Comparison of ENCODE assay signal across 32 cellular contexts in the genomic region with DNA sequence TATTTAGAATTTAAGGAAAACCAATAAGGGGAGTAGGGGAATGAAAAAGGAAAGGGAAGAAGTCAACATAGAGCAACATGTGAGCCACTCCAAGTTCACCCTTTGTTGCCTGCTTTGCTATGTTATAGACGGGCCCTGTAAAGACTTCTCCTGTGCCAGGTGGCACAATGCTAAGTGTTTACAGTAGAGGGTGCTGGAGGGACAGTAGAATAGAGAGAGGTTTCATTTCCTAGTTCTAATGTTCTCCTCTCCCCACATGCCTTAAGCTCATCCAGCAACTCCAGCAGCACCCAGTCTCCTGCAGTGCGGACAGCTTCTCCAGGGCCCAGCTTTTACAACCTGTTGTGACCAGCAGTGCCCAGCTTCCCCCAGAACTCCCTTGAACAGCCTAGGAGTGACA.
A peak's percentile ranks its signal among the peaks of the same experiment; 100 is the strongest.
DNase-seq lines count a peak whose midpoint lies in the region; ATAC-seq, FAIRE-seq and TF ChIP-seq lines count a peak whose summit lies in the region.
"Had no signal": no experiment of that assay in that cellular context is flagged by ENCODE, and none has a peak within 500 bp of the region (broad histone marks: within the 10 kb centered on the region; RNA-seq: fewer than 3 reads in every experiment).

No MANE protein-coding gene starts in this region.

- H3K79me2 ChIP-seq in H1 (ENCODE audit: control insufficient read depth in 1 of 2, insufficient read depth in 2 of 2, low read length in 2 of 2): no peaks in the 10 kb centered on the region

- H3K4me1 ChIP-seq in H1 (replicated peaks in 1 of 4; ENCODE audit: control insufficient read depth in 3 of 4, insufficient read depth in 4 of 4, low read length in 3 of 4) (no peaks in the 10 kb centered on the region), body of pancreas (no peaks in the 10 kb centered on the region)
- H3K4me1 ChIP-seq: gastroesophageal sphincter, sigmoid colon, SJSA1, upper lobe of left lung had no signal

- H3K23ac ChIP-seq in H1 (ENCODE audit: insufficient read length): no peak overlapping the region

- H2BK5ac ChIP-seq in H1 (ENCODE audit: low read depth, low read length): no peak overlapping the region

- H3K27me3 Mint-ChIP-seq in stimulated activated memory B cell treated with anti-CD40 and anti-IgM and Interleukin-4, amounts not matched to agents 10 μg/mL and 1 μg/mL and 100 μg/mL, for 72 hours: no peaks in the 10 kb centered on the region
- H3K27me3 Mint-ChIP-seq: activated naive CD8-positive, alpha-beta T cell had no signal

- H3K27me3 ChIP-seq in H1 (replicated peaks in 1 of 4; ENCODE audit: control insufficient read depth in 3 of 4, extremely low read depth in 1 of 4, insufficient read depth in 3 of 4, low read length in 3 of 4) (no peaks in the 10 kb centered on the region), body of pancreas (no peaks in the 10 kb centered on the region)
- H3K27me3 ChIP-seq: cardiac muscle cell, gastroesophageal sphincter, neutrophil, sigmoid colon, SJSA1, upper lobe of left lung had no signal

- WGBS in H1 (ENCODE audit: extremely low coverage in 1 of 2, insufficient coverage in 1 of 2, insufficient read length in 1 of 2, insufficient replicate concordance in 2 of 2, low coverage in 1 of 2, low lambda C conversion rate in 2 of 2, missing lambda C conversion rate in 1 of 2), 2 experiments: 87% methylated on average over 2 of the region's 2 CpGs; no CpG with 5 or more reads in 1 of the 2 experiments
- 81 to 83% methylated on average over 2 of the region's 2 CpGs for WGBS in body of pancreas, 2 donors

- FAIRE-seq in H1 (lab: Jason Lieb, UNC): no peak
- FAIRE-seq: H54, RCC 7860 had no signal

- ATAC-seq in stimulated activated memory B cell treated with anti-CD40 and anti-IgM and Interleukin-4, amounts not matched to agents 10 μg/mL and 1 μg/mL and 100 μg/mL, for 72 hours: peak; percentile 12
- ATAC-seq in left colon: no peak
- ATAC-seq in HG03095 (IDR thresholded peaks at IDR 0.05; ENCODE audit: unreplicated experiment): no peak
- no peak for ATAC-seq in body of pancreas
- ATAC-seq: gastroesophageal sphincter; left cardiac atrium; stimulated activated effector memory CD8-positive, alpha-beta T cell treated with anti-CD3 and anti-CD28 coated beads, Interleukin-12 subunit alpha, Interleukin-12 subunit beta, amount 100 ng/mL, for 72 hours had no signal

- no peak overlapping the region for H4K8ac ChIP-seq in H1 (ENCODE audit: extremely low read depth, insufficient read depth, low read length)

- no peak overlapping the region for H3K4me2 ChIP-seq in H1 (ENCODE audit: insufficient read depth in 1 of 2, low read depth in 2 of 2, low read length in 2 of 2)
- H3K4me2 ChIP-seq: KMS-11 had no signal

- no peak overlapping the region for H2BK15ac ChIP-seq in H1 (ENCODE audit: low read length)

- no peaks in the 10 kb centered on the region for H3K4me1 Mint-ChIP-seq in stimulated activated memory B cell treated with anti-CD40 and anti-IgM and Interleukin-4, amounts not matched to agents 10 μg/mL and 1 μg/mL and 100 μg/mL, for 72 hours
- H3K4me1 Mint-ChIP-seq: CD4-positive, CD25-positive, alpha-beta regulatory T cell; endodermal cell; stimulated activated effector memory CD8-positive, alpha-beta T cell treated with anti-CD3 and anti-CD28 coated beads, Interleukin-12 subunit alpha, Interleukin-12 subunit beta, amount 100 ng/mL, for 72 hours had no signal

- H4K5ac ChIP-seq in H1 (ENCODE audit: insufficient read length, low read depth, low read length): no peak overlapping the region

- H2BK20ac ChIP-seq in H1 (ENCODE audit: low read length): no peak overlapping the region

- no peaks in the 10 kb centered on the region for H4K20me1 ChIP-seq in H1 (replicated peaks in 1 of 2; ENCODE audit: control insufficient read depth in 1 of 2, insufficient read depth in 2 of 2, low read length in 2 of 2)

- H3K4me3 ChIP-seq in H1 (ENCODE audit: extremely low read depth in 1 of 4, insufficient read depth in 2 of 4, low read depth in 3 of 4, low read length in 4 of 4) (no peak overlapping the region), body of pancreas (no peak overlapping the region)
- H3K4me3 ChIP-seq: cardiac muscle cell, gastroesophageal sphincter, sigmoid colon, SJSA1, upper lobe of left lung had no signal

- H3K14ac ChIP-seq in H1 (ENCODE audit: insufficient read length): no peak overlapping the region

- H2AK5ac ChIP-seq in H1 (ENCODE audit: low read depth, low read length): no peak overlapping the region

- H3K36me3 ChIP-seq in H1 (ENCODE audit: control insufficient read depth in 2 of 4, insufficient read depth in 4 of 4, low read length in 3 of 4) (no peaks in the 10 kb centered on the region; a peak in 1 of 8 replicates), body of pancreas (replicated peaks in 1 of 2; ENCODE audit: insufficient read depth in 1 of 2, low read depth in 2 of 2) (no peaks in the 10 kb centered on the region)
- H3K36me3 ChIP-seq: cardiac muscle cell, gastroesophageal sphincter, neutrophil, sigmoid colon, SJSA1, upper lobe of left lung had no signal

- H3K27ac ChIP-seq in H1 (ENCODE audit: low read depth, low read length): no peak overlapping the region
- no peak overlapping the region for H3K27ac ChIP-seq in body of pancreas
- H3K27ac ChIP-seq: cardiac muscle cell, gastroesophageal sphincter, KMS-11, neutrophil, sigmoid colon, SJSA1, upper lobe of left lung had no signal

- H3K9me3 ChIP-seq in H1 (ENCODE audit: insufficient read depth in 2 of 2, low read depth in 1 of 2, low read length in 1 of 2) (peaks cover 8 to 9% of the 10 kb centered on the region in 2 experiments; a peak in 3 of 4 replicates), body of pancreas (no peaks in the 10 kb centered on the region)
- H3K9me3 ChIP-seq: neutrophil, sigmoid colon, SJSA1, upper lobe of left lung had no signal

- TF ChIP-seq CTCF in H1 (IDR thresholded peaks at IDR 0.05; ENCODE audit: control extremely low read depth in 1 of 3, insufficient read depth in 1 of 3, low read depth in 1 of 3, low read length in 3 of 3): peak in 1 of 3 experiments; percentile 4; a peak in 2 of 4 replicates
- peak in 2 of 7 experiments; percentile 16 to 36 for TF ChIP-seq CTCF in body of pancreas (IDR thresholded peaks at IDR 0.05)

- H3K56ac ChIP-seq in H1 (replicated peaks; ENCODE audit: insufficient read length, low read depth, low read length): no peak overlapping the region

- TF ChIP-seq EP300 in H1 (IDR thresholded peaks at IDR 0.05; ENCODE audit: borderline replicate concordance in 1 of 2, low read depth in 2 of 2, low read length in 2 of 2): no peak

- H3K9ac ChIP-seq in H1 (replicated peaks in 1 of 4; ENCODE audit: extremely low read depth in 1 of 4, low read depth in 3 of 4, low read length in 3 of 4): no peak overlapping the region; a peak in 1 of 7 replicates
- H3K9ac ChIP-seq: KMS-11 had no signal

- no peak overlapping the region for H2AFZ ChIP-seq in H1 (ENCODE audit: low read length)

- POLR2A ChIA-PET in H1 (lab: Charles Lee; ENCODE audit: partially characterized antibody): no interaction called here

- CTCF ChIA-PET in H1 (lab: Charles Lee; ENCODE audit: partially characterized antibody): interaction anchor here (2.4 kb wide), 1 partner anchor 157 kb away, joined by 6 read pairs; no protein-coding TSS in a partner anchor

- H4K91ac ChIP-seq in H1 (replicated peaks; ENCODE audit: insufficient read length, low read length): no peak overlapping the region

- peak; percentile 19 to 20; a peak in 2 of 4 replicates for TF ChIP-seq RAD21 in H1 (IDR thresholded peaks at IDR 0.05 in 1 of 2, conservative IDR thresholded peaks at IDR 0.05 in 1 of 2; ENCODE audit: low read depth in 2 of 2, low read length in 2 of 2)

- no peaks in the 10 kb centered on the region for H3K36me3 Mint-ChIP-seq in stimulated activated memory B cell treated with anti-CD40 and anti-IgM and Interleukin-4, amounts not matched to agents 10 μg/mL and 1 μg/mL and 100 μg/mL, for 72 hours
- H3K36me3 Mint-ChIP-seq: CD4-positive, CD25-positive, alpha-beta regulatory T cell; stimulated activated effector memory CD8-positive, alpha-beta T cell treated with anti-CD3 and anti-CD28 coated beads, Interleukin-12 subunit alpha, Interleukin-12 subunit beta, amount 100 ng/mL, for 72 hours had no signal

- no peak overlapping the region for H2BK12ac ChIP-seq in H1 (ENCODE audit: low read depth, low read length)

- H3K18ac ChIP-seq in H1 (ENCODE audit: extremely low read depth, low read length): no peak overlapping the region

- TF ChIP-seq POLR2A in H1 (IDR thresholded peaks at IDR 0.05; ENCODE audit: control extremely low read depth in 1 of 2, low read depth in 2 of 2, low read length in 2 of 2): no peak
- no peak for TF ChIP-seq POLR2A in body of pancreas (IDR thresholded peaks at IDR 0.05)

- H3K4ac ChIP-seq in H1 (replicated peaks; ENCODE audit: insufficient read length, low read depth, low read length): no peak overlapping the region

- H3K23me2 ChIP-seq in H1 (ENCODE audit: low read depth, low read length): no peaks in the 10 kb centered on the region

- H3K9me3 Mint-ChIP-seq in stimulated activated memory B cell treated with anti-CD40 and anti-IgM and Interleukin-4, amounts not matched to agents 10 μg/mL and 1 μg/mL and 100 μg/mL, for 72 hours: peaks cover 2% of the 10 kb centered on the region

- no peaks in the 10 kb centered on the region for H3K79me1 ChIP-seq in H1 (ENCODE audit: low read depth, low read length)

- H3K27ac Mint-ChIP-seq in stimulated activated memory B cell treated with anti-CD40 and anti-IgM and Interleukin-4, amounts not matched to agents 10 μg/mL and 1 μg/mL and 100 μg/mL, for 72 hours: no peak overlapping the region
- H3K27ac Mint-ChIP-seq: activated naive CD8-positive, alpha-beta T cell; CD4-positive, CD25-positive, alpha-beta regulatory T cell; endodermal cell; progenitor cell of endocrine pancreas; stimulated activated effector memory CD8-positive, alpha-beta T cell treated with anti-CD3 and anti-CD28 coated beads, Interleukin-12 subunit alpha, Interleukin-12 subunit beta, amount 100 ng/mL, for 72 hours had no signal

- intact Hi-C loops in left colon (cut with DNase I, micrococcal nuclease) (no loop called here), body of pancreas (cut with DNase I) (no loop called here)

- DNase-seq in KBM-7: peak; percentile 16
- DNase-seq in NOMO-1 treated with dmso at 0.1 percent for 144 hours (lab: John Stamatoyannopoulos, UW; ENCODE audit: unreplicated experiment): peak; percentile 18
- no peak for DNase-seq in H1 (ENCODE audit: low read depth in 1 of 2, low spot score in 2 of 2)
- no peak for DNase-seq in left colon
- DNase-seq in body of pancreas: no peak
- DNase-seq: activated CD4-positive, alpha-beta T cell treated with anti-CD3 and anti-CD28 coated beads for 48 hours; activated CD8-positive, alpha-beta memory T cell treated with anti-CD3 and anti-CD28 coated beads for 24 hours; activated effector memory CD4-positive, alpha-beta T cell treated with Interleukin-2 at 50 U/mL for 16 hours; anterior cingulate cortex; CD4-positive, CD25-positive, alpha-beta regulatory T cell; endodermal cell; hippocampal formation; left cardiac atrium; NCI-H1048; NCI-H187 treated with DMSO at 0.1 percent for 48 hours; NCI-H524 treated with DMSO at 0.1 percent for 48 hours; NK-92 treated with Interleukin-12 subunit alpha and Interleukin-12 subunit beta, amount 100 ng/mL, for 24 hours; sigmoid colon; stimulated activated CD4-positive, alpha-beta T cell treated with anti-CD3 and anti-CD28 coated beads, Interleukin-4, amount 100 ng/mL, for 24 hours; upper lobe of left lung had no signal

- no peak overlapping the region for H2BK120ac ChIP-seq in H1 (replicated peaks; ENCODE audit: low read depth, low read length)

- no peak overlapping the region for H3K4me3 Mint-ChIP-seq in stimulated activated memory B cell treated with anti-CD40 and anti-IgM and Interleukin-4, amounts not matched to agents 10 μg/mL and 1 μg/mL and 100 μg/mL, for 72 hours
- H3K4me3 Mint-ChIP-seq: activated naive CD8-positive, alpha-beta T cell; CD4-positive, CD25-positive, alpha-beta regulatory T cell; endodermal cell; stimulated activated effector memory CD8-positive, alpha-beta T cell treated with anti-CD3 and anti-CD28 coated beads, Interleukin-12 subunit alpha, Interleukin-12 subunit beta, amount 100 ng/mL, for 72 hours had no signal

- in situ Hi-C loops in KBM-7 (cut with MboI; ENCODE audit: low pct_unique_long_range_greater_than_20kb, low sequenced_read_pairs): no loop called here

Comparison
In these comparisons a context has a peak if more than half of its experiments do, and no peak if none do; other contexts are left out.
1. DNase-seq: peak in KBM-7 (single experiment) and NOMO-1 treated with dmso at 0.1 percent for 144 hours (single experiment); none in H1 (0 of 2), left colon (0 of 2) and body of pancreas (0 of 4).